ENCODE assay signal across 35 cellular contexts in genomic region chr5:83751201-83751600, GRCh38. TPM values are rescaled to one million over a fixed set of nuclear protein-coding genes. Genes with fewer than 3 reads are reported as not detected.
"Had no signal": no experiment of that assay in that cellular context is flagged by ENCODE, and none has a peak within 500 bp of the region (broad histone marks: within the 10 kb centered on the region; RNA-seq: fewer than 3 reads in every experiment).

No MANE protein-coding gene starts in this region.

- H3K9ac ChIP-seq: parathyroid adenoma had no signal

- H3K4me3 Mint-ChIP-seq: mesothelial cell of epicardium; naive B cell; natural killer cell treated with Interleukin-12 subunit alpha and Interleukin-12 subunit beta and Interleukin-15 and Interleukin-18, amount 100 ng/mL, for 72 hours; neural crest cell; type B pancreatic cell had no signal

- FAIRE-seq: endothelial cell of umbilical vein, kidney had no signal

- H3K4me2 ChIP-seq: hepatocyte, smooth muscle cell had no signal

- H3K36me3 ChIP-seq: esophagus muscularis mucosa, gastroesophageal sphincter, heart left ventricle, left lung, neutrophil, tibial artery had no signal

- H3K4me1 ChIP-seq: esophagus muscularis mucosa, foreskin keratinocyte, gastroesophageal sphincter, heart left ventricle, left lung, parathyroid adenoma, testis, tibial artery had no signal

- H3K9me3 ChIP-seq: esophagus muscularis mucosa, mucosa of descending colon, testis, tibial artery had no signal

- H3K79me2 ChIP-seq: hepatocyte, parathyroid adenoma had no signal

- H2AFZ ChIP-seq: hepatocyte, parathyroid adenoma had no signal

- DNase-seq: dermis blood vessel endothelial cell; effector memory CD4-positive, alpha-beta T cell; foreskin keratinocyte; heart left ventricle; kidney; left cardiac atrium; left lung; mesenchymal stem cell; mucosa of descending colon; naive B cell; stimulated activated CD4-positive, alpha-beta T cell treated with anti-CD3 and anti-CD28 coated beads, Interleukin-12 subunit alpha, Interleukin-12 subunit beta, amount 100 ng/mL, for 4 hours; stimulated activated CD4-positive, alpha-beta T cell treated with anti-CD3 and anti-CD28 coated beads, Interleukin-1b, Interleukin-23, amount 100 ng/mL, for 48 hours; stimulated activated CD4-positive, alpha-beta T cell treated with anti-CD3 and anti-CD28 coated beads, Interleukin-4, amount 100 ng/mL, for 1 hour; stimulated activated CD8-positive, alpha-beta memory T cell treated with anti-CD3 and anti-CD28 coated beads, Interleukin-4, amount 100 ng/mL, for 48 hours; stimulated activated naive CD8-positive, alpha-beta T cell treated with anti-CD3 and anti-CD28 coated beads, Interleukin-15, Interleukin-2, amounts not matched to agents 100 U/mL and 50 U/mL, for 24 hours; substantia nigra; testis; tibial artery had no signal

- H3K4me3 ChIP-seq: coronary artery, esophagus muscularis mucosa, gastroesophageal sphincter, heart left ventricle, hepatocyte, left lung, mucosa of descending colon, smooth muscle cell, testis, tibial artery had no signal

- H3K27ac ChIP-seq: coronary artery, esophagus muscularis mucosa, foreskin keratinocyte, gastroesophageal sphincter, heart left ventricle, hepatocyte, left lung, neutrophil, parathyroid adenoma, testis, tibial artery had no signal

- H3K27me3 ChIP-seq: foreskin keratinocyte, gastroesophageal sphincter, heart left ventricle, hepatocyte, left lung, neutrophil, testis, tibial artery had no signal

- H3K4me1 Mint-ChIP-seq: mesothelial cell of epicardium, neural crest cell had no signal

- H3K27me3 Mint-ChIP-seq: natural killer cell treated with Interleukin-12 subunit alpha and Interleukin-12 subunit beta and Interleukin-15 and Interleukin-18, amount 100 ng/mL, for 72 hours; type B pancreatic cell had no signal

- H3K36me3 Mint-ChIP-seq: type B pancreatic cell had no signal

- ATAC-seq: foreskin keratinocyte; gastroesophageal sphincter; left lung; natural killer cell treated with Interleukin-12 subunit alpha and Interleukin-12 subunit beta and Interleukin-15 and Interleukin-18, amount 100 ng/mL, for 72 hours; stimulated activated naive CD8-positive, alpha-beta T cell treated with anti-CD3 and anti-CD28 coated beads, Interleukin-15, Interleukin-2, amounts not matched to agents 100 U/mL and 50 U/mL, for 24 hours had no signal

- H3K27ac Mint-ChIP-seq: mesothelial cell of epicardium; naive B cell; natural killer cell treated with Interleukin-12 subunit alpha and Interleukin-12 subunit beta and Interleukin-15 and Interleukin-18, amount 100 ng/mL, for 72 hours; progenitor cell of endocrine pancreas; type B pancreatic cell had no signal

RNA-seq across cellular contexts. Expression of gene HAPLN1, which starts 30.5 kb away (rescaled TPM):
- total RNA-seq: endothelial cell of umbilical vein; epithelial cell of proximal tubule; foreskin keratinocyte; lung microvascular endothelial cell; natural killer cell treated with Interleukin-12 subunit alpha and Interleukin-12 subunit beta and Interleukin-15 and Interleukin-18, amount 100 ng/mL, for 72 hours; omental fat pad; sciatic nerve; testis had no signal
- polyA plus RNA-seq: foreskin keratinocyte had no signal
